2 cellular contexts compared by ENCODE assay signal in the genomic region with DNA sequence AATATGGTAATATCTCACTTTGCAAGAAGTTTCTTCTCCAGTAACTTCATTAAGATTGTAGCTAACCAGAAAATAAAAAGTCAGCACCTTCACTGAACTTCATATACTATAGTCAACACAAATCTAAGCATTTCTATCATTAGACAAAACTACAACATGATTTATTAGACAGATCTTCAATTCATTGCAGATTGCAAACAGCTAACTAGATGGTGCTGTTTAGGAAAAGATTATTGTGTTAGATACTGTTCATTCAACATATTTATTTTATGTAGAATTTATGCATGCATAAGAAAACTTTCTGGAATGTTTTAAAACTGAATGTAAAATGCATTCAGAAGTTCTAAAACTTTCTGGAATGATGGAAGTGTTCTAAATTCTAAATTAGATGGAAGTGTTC.
TF ChIP-seq lines count a peak whose summit lies in the region.

No MANE protein-coding gene starts in this region.

TF ChIP-seq in SK-N-SH, 30 proteins besides CTCF, POLR2A, EP300 and RAD21 (continued from another document):
- TF ChIP-seq, protein P1, sequence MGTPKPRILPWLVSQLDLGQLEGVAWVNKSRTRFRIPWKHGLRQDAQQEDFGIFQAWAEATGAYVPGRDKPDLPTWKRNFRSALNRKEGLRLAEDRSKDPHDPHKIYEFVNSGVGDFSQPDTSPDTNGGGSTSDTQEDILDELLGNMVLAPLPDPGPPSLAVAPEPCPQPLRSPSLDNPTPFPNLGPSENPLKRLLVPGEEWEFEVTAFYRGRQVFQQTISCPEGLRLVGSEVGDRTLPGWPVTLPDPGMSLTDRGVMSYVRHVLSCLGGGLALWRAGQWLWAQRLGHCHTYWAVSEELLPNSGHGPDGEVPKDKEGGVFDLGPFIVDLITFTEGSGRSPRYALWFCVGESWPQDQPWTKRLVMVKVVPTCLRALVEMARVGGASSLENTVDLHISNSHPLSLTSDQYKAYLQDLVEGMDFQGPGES (IDR thresholded peaks at IDR 0.05; ENCODE audit: low read depth, low read length), result no peak
- TF ChIP-seq MXI1 (IDR thresholded peaks at IDR 0.05; ENCODE audit: low read depth, low read length) (no peak), GATA2 (CRISPR knock-in tag; IDR thresholded peaks at IDR 0.05) (no peak)
- TF ChIP-seq, protein P2, sequence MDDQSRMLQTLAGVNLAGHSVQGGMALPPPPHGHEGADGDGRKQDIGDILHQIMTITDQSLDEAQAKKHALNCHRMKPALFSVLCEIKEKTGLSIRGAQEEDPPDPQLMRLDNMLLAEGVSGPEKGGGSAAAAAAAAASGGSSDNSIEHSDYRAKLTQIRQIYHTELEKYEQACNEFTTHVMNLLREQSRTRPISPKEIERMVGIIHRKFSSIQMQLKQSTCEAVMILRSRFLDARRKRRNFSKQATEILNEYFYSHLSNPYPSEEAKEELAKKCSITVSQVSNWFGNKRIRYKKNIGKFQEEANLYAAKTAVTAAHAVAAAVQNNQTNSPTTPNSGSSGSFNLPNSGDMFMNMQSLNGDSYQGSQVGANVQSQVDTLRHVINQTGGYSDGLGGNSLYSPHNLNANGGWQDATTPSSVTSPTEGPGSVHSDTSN (IDR thresholded peaks at IDR 0.05), result 0 out of 2 replicates have a peak, but pooled peaks have one; percentile 5

TF ChIP-seq in SK-N-SH treated with all-trans-retinoic acid at 6 μM for 48 hours, 23 proteins besides CTCF, POLR2A, EP300 and RAD21 (continued from another document):
- no peak for TF ChIP-seq ARNTL (CRISPR knock-in tag; IDR thresholded peaks at IDR 0.05; ENCODE audit: borderline replicate concordance, low read depth)
- no peak for TF ChIP-seq PPARA (CRISPR knock-in tag; IDR thresholded peaks at IDR 0.05; ENCODE audit: borderline replicate concordance)
- TF ChIP-seq TOX (CRISPR knock-in tag; IDR thresholded peaks at IDR 0.05; ENCODE audit: borderline replicate concordance), result no peak
- no peak for TF ChIP-seq ESRRG (CRISPR knock-in tag; IDR thresholded peaks at IDR 0.05)
- TF ChIP-seq, protein P3, sequence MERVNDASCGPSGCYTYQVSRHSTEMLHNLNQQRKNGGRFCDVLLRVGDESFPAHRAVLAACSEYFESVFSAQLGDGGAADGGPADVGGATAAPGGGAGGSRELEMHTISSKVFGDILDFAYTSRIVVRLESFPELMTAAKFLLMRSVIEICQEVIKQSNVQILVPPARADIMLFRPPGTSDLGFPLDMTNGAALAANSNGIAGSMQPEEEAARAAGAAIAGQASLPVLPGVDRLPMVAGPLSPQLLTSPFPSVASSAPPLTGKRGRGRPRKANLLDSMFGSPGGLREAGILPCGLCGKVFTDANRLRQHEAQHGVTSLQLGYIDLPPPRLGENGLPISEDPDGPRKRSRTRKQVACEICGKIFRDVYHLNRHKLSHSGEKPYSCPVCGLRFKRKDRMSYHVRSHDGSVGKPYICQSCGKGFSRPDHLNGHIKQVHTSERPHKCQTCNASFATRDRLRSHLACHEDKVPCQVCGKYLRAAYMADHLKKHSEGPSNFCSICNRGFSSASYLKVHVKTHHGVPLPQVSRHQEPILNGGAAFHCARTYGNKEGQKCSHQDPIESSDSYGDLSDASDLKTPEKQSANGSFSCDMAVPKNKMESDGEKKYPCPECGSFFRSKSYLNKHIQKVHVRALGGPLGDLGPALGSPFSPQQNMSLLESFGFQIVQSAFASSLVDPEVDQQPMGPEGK (CRISPR knock-in tag; IDR thresholded peaks at IDR 0.05; ENCODE audit: borderline replicate concordance), result no peak
- TF ChIP-seq BACH2 (CRISPR knock-in tag; IDR thresholded peaks at IDR 0.05; ENCODE audit: borderline replicate concordance), result no peak
- TF ChIP-seq GLIS3 (CRISPR knock-in tag; IDR thresholded peaks at IDR 0.05), result no peak
- TF ChIP-seq CSDC2 (CRISPR knock-in tag; IDR thresholded peaks at IDR 0.05), result no peak
- TF ChIP-seq ZFP3 (CRISPR knock-in tag; IDR thresholded peaks at IDR 0.05), result no peak
- TF ChIP-seq OSR1 (CRISPR knock-in tag; IDR thresholded peaks at IDR 0.05), result no peak
- no peak for TF ChIP-seq SNAI2 (CRISPR knock-in tag; IDR thresholded peaks at IDR 0.05)
- no peak for TF ChIP-seq ZNF565 (CRISPR knock-in tag; conservative IDR thresholded peaks at IDR 0.05; ENCODE audit: low read depth)
- TF ChIP-seq, protein P4, sequence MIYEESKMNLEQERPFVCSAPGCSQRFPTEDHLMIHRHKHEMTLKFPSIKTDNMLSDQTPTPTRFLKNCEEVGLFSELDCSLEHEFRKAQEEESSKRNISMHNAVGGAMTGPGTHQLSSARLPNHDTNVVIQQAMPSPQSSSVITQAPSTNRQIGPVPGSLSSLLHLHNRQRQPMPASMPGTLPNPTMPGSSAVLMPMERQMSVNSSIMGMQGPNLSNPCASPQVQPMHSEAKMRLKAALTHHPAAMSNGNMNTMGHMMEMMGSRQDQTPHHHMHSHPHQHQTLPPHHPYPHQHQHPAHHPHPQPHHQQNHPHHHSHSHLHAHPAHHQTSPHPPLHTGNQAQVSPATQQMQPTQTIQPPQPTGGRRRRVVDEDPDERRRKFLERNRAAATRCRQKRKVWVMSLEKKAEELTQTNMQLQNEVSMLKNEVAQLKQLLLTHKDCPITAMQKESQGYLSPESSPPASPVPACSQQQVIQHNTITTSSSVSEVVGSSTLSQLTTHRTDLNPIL (CRISPR knock-in tag; IDR thresholded peaks at IDR 0.05; ENCODE audit: low read depth), result no peak
- TF ChIP-seq TCF4 (CRISPR knock-in tag; IDR thresholded peaks at IDR 0.05; ENCODE audit: borderline replicate concordance), result no peak
- no peak for TF ChIP-seq ISL1 (CRISPR knock-in tag; IDR thresholded peaks at IDR 0.05)
